Comparison of ENCODE assay signal across 13 cellular contexts in genomic region chr10:47957158-47957557, GRCh38. TPM values are rescaled to one million over a fixed set of nuclear protein-coding genes. Genes with fewer than 3 reads are reported as not detected.
"Had no signal": no experiment of that assay in that cellular context is flagged by ENCODE, and none has a peak within 500 bp of the region (broad histone marks: within the 10 kb centered on the region; RNA-seq: fewer than 3 reads in every experiment).

No MANE protein-coding gene starts in this region.

RNA-seq across cellular contexts. Expression of gene NPY4R2, which starts 38.7 kb away (rescaled TPM):
- total RNA-seq: activated CD4-positive, alpha-beta memory T cell treated with anti-CD3 and anti-CD28 coated beads, Interleukin-2, amount 10 ng/mL, durations not matched to agents 7 days and 5 days; activated CD4-positive, alpha-beta T cell treated with anti-CD3 and anti-CD28 coated beads, Interleukin-2, amount 10 ng/mL, durations not matched to agents 7 days and 5 days; activated T-cell treated with anti-CD3 and anti-CD28 coated beads, Interleukin-2, amount 50 U/mL, for 72 hours; body of pancreas; chondrocyte; dermis microvascular lymphatic vessel endothelial cell; epithelial cell of proximal tubule; esophagus muscularis mucosa; foreskin keratinocyte; T-cell; T-helper 2 cell treated with Interferon-gamma antibody and Interleukin-4, amounts not matched to agents 100 ng/mL and 5 ng/mL, for 36 hours; WTC11 had no signal
- polyA plus RNA-seq: foreskin keratinocyte had no signal

RNA-seq across cellular contexts. Expression of gene FAM25C, which starts 42.4 kb away (rescaled TPM):
- total RNA-seq: activated CD4-positive, alpha-beta memory T cell treated with anti-CD3 and anti-CD28 coated beads, Interleukin-2, amount 10 ng/mL, durations not matched to agents 7 days and 5 days; activated CD4-positive, alpha-beta T cell treated with anti-CD3 and anti-CD28 coated beads, Interleukin-2, amount 10 ng/mL, durations not matched to agents 7 days and 5 days; activated T-cell treated with anti-CD3 and anti-CD28 coated beads, Interleukin-2, amount 50 U/mL, for 72 hours; body of pancreas; chondrocyte; dermis microvascular lymphatic vessel endothelial cell; epithelial cell of proximal tubule; esophagus muscularis mucosa; foreskin keratinocyte; T-cell; T-helper 2 cell treated with Interferon-gamma antibody and Interleukin-4, amounts not matched to agents 100 ng/mL and 5 ng/mL, for 36 hours; WTC11 had no signal
- polyA plus RNA-seq: adipose tissue had no signal
